8 cellular contexts compared by ENCODE assay signal in genomic region chr10:89701238-89702120, GRCh38. TPM values are rescaled to one million over a fixed set of nuclear protein-coding genes. Genes with fewer than 3 reads are reported as not detected.
A peak's percentile ranks its signal among the peaks of the same experiment; 100 is the strongest.
DNase-seq lines count a peak whose midpoint lies in the region; ATAC-seq, FAIRE-seq and TF ChIP-seq lines count a peak whose summit lies in the region.

Gene KIF20B (plus strand): TSS chr10:89701590. CDS start chr10:89705295, 3,705 bp downstream.

- peaks cover 18% of the 10 kb centered on the region for H3K36me3 Mint-ChIP-seq in T-helper 2 cell treated with Interferon-gamma antibody and Interleukin-4, amounts not matched to agents 5 μg/mL and 100 μg/mL, for 36 hours (ENCODE audit: low read depth)
- no peaks in the 10 kb centered on the region for H3K36me3 Mint-ChIP-seq in astrocyte (ENCODE audit: low read depth, unreplicated experiment)

- peak within 1 kb of the TSS; percentile 92 for H3K9ac ChIP-seq in astrocyte (ENCODE audit: low read length)

- H3K79me2 ChIP-seq in astrocyte (ENCODE audit: insufficient read depth, low read length) = peaks cover 51% of the 10 kb centered on the region

- TF ChIP-seq CTCF in astrocyte (IDR thresholded peaks at IDR 0.05; ENCODE audit: insufficient read depth, low read depth, low read length) = no peak
- TF ChIP-seq CTCF in vagina (IDR thresholded peaks at IDR 0.05) = peak in 2 of 3 experiments; percentile 15 to 48

- H3K27ac Mint-ChIP-seq in T-helper 2 cell treated with Interferon-gamma antibody and Interleukin-4, amounts not matched to agents 5 μg/mL and 100 μg/mL, for 36 hours = peak within 1 kb of the TSS; percentile 97
- H3K27ac Mint-ChIP-seq in astrocyte (ENCODE audit: unreplicated experiment) = peak within 1 kb of the TSS; percentile 97

- H3K4me3 ChIP-seq in astrocyte (ENCODE audit: insufficient read depth, low read depth, low read length) = peak within 1 kb of the TSS; percentile 95
- H3K4me3 ChIP-seq in right cardiac atrium (ENCODE audit: low read length) = peak within 1 kb of the TSS; percentile 79
- H3K4me3 ChIP-seq in vagina = peak within 1 kb of the TSS; percentile 61 to 62

- H3K27me3 ChIP-seq in astrocyte (ENCODE audit: insufficient read depth, low read length) = no peaks in the 10 kb centered on the region
- H3K27me3 ChIP-seq in right cardiac atrium (ENCODE audit: control insufficient read depth, insufficient read depth) = no peaks in the 10 kb centered on the region
- H3K27me3 ChIP-seq in vagina = no peaks in the 10 kb centered on the region

- under 1% methylated on average over 48 of the region's 48 CpGs for WGBS in right cardiac atrium

- intact Hi-C loops in right cardiac atrium (cut with DNase I) = no loop called here
- intact Hi-C loops in vagina (cut with DNase I) = no loop called here

- H3K4me1 Mint-ChIP-seq in T-helper 2 cell treated with Interferon-gamma antibody and Interleukin-4, amounts not matched to agents 5 μg/mL and 100 μg/mL, for 36 hours (ENCODE audit: low read depth) = peaks cover 50% of the 10 kb centered on the region
- H3K4me1 Mint-ChIP-seq in astrocyte (ENCODE audit: low read depth, unreplicated experiment) = peaks cover 15% of the 10 kb centered on the region

- no peaks in the 10 kb centered on the region for H3K9me3 Mint-ChIP-seq in T-helper 2 cell treated with Interferon-gamma antibody and Interleukin-4, amounts not matched to agents 5 μg/mL and 100 μg/mL, for 36 hours
- H3K9me3 Mint-ChIP-seq in astrocyte (ENCODE audit: unreplicated experiment) = no peaks in the 10 kb centered on the region

- H3K27me3 Mint-ChIP-seq in T-helper 2 cell treated with Interferon-gamma antibody and Interleukin-4, amounts not matched to agents 5 μg/mL and 100 μg/mL, for 36 hours (ENCODE audit: low read depth) = no peaks in the 10 kb centered on the region
- H3K27me3 Mint-ChIP-seq in astrocyte (ENCODE audit: low read depth, unreplicated experiment) = no peaks in the 10 kb centered on the region

- H4K20me1 ChIP-seq in astrocyte (ENCODE audit: insufficient read depth, low read length) = no peaks in the 10 kb centered on the region

- H3K27ac ChIP-seq in astrocyte (ENCODE audit: low read depth, low read length) (peak within 1 kb of the TSS; percentile 86), right cardiac atrium (ENCODE audit: low read length) (peak within 1 kb of the TSS; percentile 96), vagina (peak within 1 kb of the TSS; percentile 66)

- peak within 1 kb of the TSS; percentile 95 for H3K4me3 Mint-ChIP-seq in T-helper 2 cell treated with Interferon-gamma antibody and Interleukin-4, amounts not matched to agents 5 μg/mL and 100 μg/mL, for 36 hours
- peak within 1 kb of the TSS; percentile 98 for H3K4me3 Mint-ChIP-seq in astrocyte (ENCODE audit: unreplicated experiment)

- H3K36me3 ChIP-seq in astrocyte (ENCODE audit: insufficient read depth, low read length) = no peaks in the 10 kb centered on the region
- no peaks in the 10 kb centered on the region for H3K36me3 ChIP-seq in vagina

- DNase-seq in NCI-H1930 (lab: John Stamatoyannopoulos, UW) (peak; percentile 84), astrocyte (ENCODE audit: low read depth) (peak; percentile 93), right cardiac atrium (peak; percentile 96 to 98 (median 98)), pulmonary artery endothelial cell (ENCODE audit: low read depth, low spot score) (peak; percentile 88), vagina (ENCODE audit: extremely low spot score in 2 of 2) (peak; percentile 94 to 97)
- peak; percentile 97 for DNase-seq in T-helper 2 cell treated with Interferon-gamma antibody and Interleukin-4, amounts not matched to agents 5 μg/mL and 100 μg/mL, for 36 hours (ENCODE audit: low spot score)

- peak within 1 kb of the TSS; percentile 98 for H2AFZ ChIP-seq in astrocyte (ENCODE audit: low read depth, low read length)

- TF ChIP-seq POLR2A in GM18505 (IDR thresholded peaks at IDR 0.05; ENCODE audit: borderline replicate concordance, extremely low read depth, insufficient read depth, insufficient read length) (peak; percentile 88), vagina (IDR thresholded peaks at IDR 0.05) (peak in 1 of 2 donors; percentile 37)

- H3K4me1 ChIP-seq in astrocyte (ENCODE audit: insufficient read depth, low read length) (peaks cover 12% of the 10 kb centered on the region), right cardiac atrium (ENCODE audit: control insufficient read depth, insufficient read depth, low read length) (peaks cover 4% of the 10 kb centered on the region), vagina (peaks cover 16% of the 10 kb centered on the region)

- H3K9me3 ChIP-seq in astrocyte (ENCODE audit: insufficient read depth, low read depth, low read length) = no peaks in the 10 kb centered on the region
- no peaks in the 10 kb centered on the region for H3K9me3 ChIP-seq in right cardiac atrium (ENCODE audit: control insufficient read depth, low read length)
- H3K9me3 ChIP-seq in vagina = no peaks in the 10 kb centered on the region

- ATAC-seq in GM18505 (IDR thresholded peaks at IDR 0.05; ENCODE audit: unreplicated experiment) (peak; percentile 98), HG02973 (IDR thresholded peaks at IDR 0.05; ENCODE audit: unreplicated experiment) (peak; percentile 97), right cardiac atrium (peak; percentile 100)

- FAIRE-seq in astrocyte (lab: Jason Lieb, UNC) = peak; percentile 65

- H3K4me2 ChIP-seq in astrocyte (ENCODE audit: low read length) = peak within 1 kb of the TSS; percentile 92

RNA-seq across cellular contexts. Expression of gene KIF20B, which starts in this region (rescaled TPM):
- 6.8 and 7.1 TPM in 2 replicates for total RNA-seq in astrocyte
- 1 to 10 TPM; 2.8 to 4.5 (median 3.6) TPM for total RNA-seq in right cardiac atrium
- 0.81 TPM for polyA plus RNA-seq in right cardiac atrium
- 14.2 and 21.6 TPM in 2 replicates for total RNA-seq in pulmonary artery endothelial cell
- total RNA-seq in vagina = 2.5 TPM

Comparison
In these comparisons a context has a peak if more than half of its experiments do, and no peak if none do; other contexts are left out.
1. Peak in every context shown above with its lines: DNase-seq, ATAC-seq, H3K4me3 ChIP-seq and H3K27ac ChIP-seq.